In the genomic region with DNA sequence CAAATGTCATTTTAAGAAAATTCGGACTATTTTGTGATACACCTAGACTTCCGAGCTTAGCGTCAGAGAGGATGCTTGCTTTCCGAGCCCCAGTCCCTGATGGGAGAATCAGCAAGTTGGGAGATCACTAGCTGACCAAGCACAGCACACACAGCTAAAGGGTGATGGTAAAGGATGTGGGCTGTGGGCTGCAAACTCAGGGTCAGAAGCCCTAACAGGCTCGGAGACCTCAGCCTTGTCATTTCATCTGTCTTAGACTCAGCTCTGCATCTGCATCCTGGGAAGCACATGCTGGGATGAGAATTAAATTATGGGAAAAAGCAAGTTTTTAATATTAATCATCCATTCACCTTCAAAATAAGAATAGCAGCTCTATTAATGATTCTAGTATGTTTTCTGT, we compare ENCODE assay signal across 24 cellular contexts.
"Had no signal": no experiment of that assay in that cellular context is flagged by ENCODE, and none has a peak within 500 bp of the region (broad histone marks: within the 10 kb centered on the region; RNA-seq: fewer than 3 reads in every experiment).

No MANE protein-coding gene starts in this region.

- H3K27ac ChIP-seq: esophagus squamous epithelium, neutrophil, parathyroid adenoma, prostate gland, right atrium auricular region, stomach, thyroid gland had no signal

- H3K79me2 ChIP-seq: parathyroid adenoma had no signal

- H3K4me2 ChIP-seq: smooth muscle cell had no signal

- H2AFZ ChIP-seq: parathyroid adenoma had no signal

- H3K4me3 ChIP-seq: esophagus squamous epithelium, lung, prostate gland, right atrium auricular region, smooth muscle cell, stomach, thyroid gland had no signal

- FAIRE-seq: colon, endothelial cell of umbilical vein, frontal cortex, keratinocyte had no signal

- H3K9me3 ChIP-seq: esophagus squamous epithelium, neutrophil, prostate gland, right atrium auricular region, stomach, thyroid gland had no signal

- H3K36me3 ChIP-seq: esophagus squamous epithelium, neutrophil, prostate gland, right atrium auricular region, stomach, thyroid gland had no signal

- H3K4me1 Mint-ChIP-seq: memory B cell had no signal

- H3K27me3 ChIP-seq: esophagus squamous epithelium, neutrophil, right atrium auricular region, stomach, thyroid gland had no signal

- H3K36me3 Mint-ChIP-seq: natural killer cell had no signal

- H3K9me3 Mint-ChIP-seq: memory B cell, natural killer cell had no signal

- H3K4me1 ChIP-seq: esophagus squamous epithelium, prostate gland, right atrium auricular region, thyroid gland had no signal

- DNase-seq: effector CD8-positive, alpha-beta T cell; esophagus squamous epithelium; natural killer cell; stimulated activated CD4-positive, alpha-beta T cell treated with anti-CD3 and anti-CD28 coated beads, Interleukin-12 subunit alpha, Interleukin-12 subunit beta, amount 100 ng/mL, for 4 hours; stimulated activated CD4-positive, alpha-beta T cell treated with anti-CD3 and anti-CD28 coated beads, Interleukin-1b, Interleukin-23, amount 100 ng/mL, for 48 hours; stimulated activated CD4-positive, alpha-beta T cell treated with anti-CD3 and anti-CD28 coated beads, Interleukin-4, amount 100 ng/mL, for 1 hour; stimulated activated CD8-positive, alpha-beta memory T cell treated with anti-CD3 and anti-CD28 coated beads, Interleukin-4, amount 100 ng/mL, for 48 hours; stimulated activated naive CD4-positive, alpha-beta T cell treated with Interleukin-2 at 50 U/mL for 16 hours; stomach; thyroid gland; trophoblast cell had no signal

- H3K27ac Mint-ChIP-seq: memory B cell had no signal

- ATAC-seq: left lobe of liver, sciatic nerve had no signal

- H3K9ac ChIP-seq: parathyroid adenoma had no signal

- H3K4me3 Mint-ChIP-seq: memory B cell, natural killer cell had no signal
